ENCODE assay signal across 11 cellular contexts in the genomic region with DNA sequence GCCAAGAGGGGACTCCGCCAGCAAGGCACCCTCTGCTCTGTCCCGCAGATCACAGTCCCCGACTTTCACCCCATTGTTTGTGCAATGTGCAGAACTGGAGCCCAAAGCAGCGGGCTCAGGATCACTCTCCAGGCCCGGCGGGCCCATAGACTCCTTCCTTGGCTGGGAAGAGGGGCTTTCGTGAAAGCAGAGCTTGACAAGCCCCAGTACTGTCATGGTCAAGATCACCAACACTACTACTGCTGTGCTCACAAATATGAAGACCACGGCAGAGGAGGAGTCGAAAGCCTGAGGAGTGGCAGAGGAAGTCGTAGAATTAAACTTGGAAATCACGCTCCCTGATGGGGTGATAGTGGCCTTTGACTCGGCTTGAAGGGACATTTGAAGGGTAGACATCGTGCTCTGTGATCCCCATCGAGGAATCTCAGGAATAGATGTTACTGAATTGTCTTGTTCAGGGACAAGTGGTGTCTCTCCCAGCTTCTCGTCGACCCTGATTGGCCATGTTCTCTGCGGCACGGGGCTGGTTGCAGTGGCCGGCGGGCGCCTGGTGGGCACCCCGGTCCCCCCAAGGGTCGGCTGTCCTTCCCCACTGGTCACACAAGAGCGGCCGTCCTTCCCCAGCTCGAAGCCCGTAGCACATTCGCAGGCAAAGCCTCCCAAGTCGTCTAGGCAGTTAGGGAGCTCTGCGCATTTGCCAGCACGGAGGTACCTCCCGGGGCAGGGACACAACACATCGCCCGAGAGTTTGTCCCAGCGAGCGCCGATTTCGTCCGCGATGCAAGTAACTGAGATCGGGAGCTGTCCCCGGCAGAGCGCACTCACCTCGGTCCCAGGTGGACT. TPM values are rescaled to one million over a fixed set of nuclear protein-coding genes. Genes with fewer than 3 reads are reported as not detected.
DNase-seq lines count a peak whose midpoint lies in the region; ATAC-seq, FAIRE-seq and TF ChIP-seq lines count a peak whose summit lies in the region.
"Had no signal": no experiment of that assay in that cellular context is flagged by ENCODE, and none has a peak within 500 bp of the region (broad histone marks: within the 10 kb centered on the region; RNA-seq: fewer than 3 reads in every experiment).

No MANE protein-coding gene starts in this region.

- H3K4me3 Mint-ChIP-seq in astrocyte (ENCODE audit: unreplicated experiment), result peak overlapping the region; percentile 34

- no peaks in the 10 kb centered on the region for H3K36me3 ChIP-seq in astrocyte (ENCODE audit: insufficient read depth, low read length)
- no peaks in the 10 kb centered on the region for H3K36me3 ChIP-seq in iPS-15b (ENCODE audit: control insufficient read depth, insufficient read depth, low read length)

- H3K9me3 ChIP-seq in astrocyte (ENCODE audit: insufficient read depth, low read depth, low read length) (peaks cover 3% of the 10 kb centered on the region), iPS-15b (ENCODE audit: control insufficient read depth, insufficient read depth, low read length) (no peaks in the 10 kb centered on the region)

- peaks cover 13% of the 10 kb centered on the region for H3K27me3 ChIP-seq in astrocyte (ENCODE audit: insufficient read depth, low read length)
- H3K27me3 ChIP-seq in iPS-15b (ENCODE audit: control insufficient read depth, insufficient read depth, low read length), result peaks cover 79% of the 10 kb centered on the region

- ATAC-seq in HG02642 (IDR thresholded peaks at IDR 0.05; ENCODE audit: poor library complexity, unreplicated experiment), result no peak

- H3K4me1 ChIP-seq in astrocyte (ENCODE audit: insufficient read depth, low read length), result peaks cover 5% of the 10 kb centered on the region
- peaks cover 3% of the 10 kb centered on the region for H3K4me1 ChIP-seq in iPS-15b (ENCODE audit: control insufficient read depth, insufficient read depth, low read length)

- H3K27ac ChIP-seq in astrocyte (ENCODE audit: low read depth, low read length), result no peak overlapping the region

- no peak for TF ChIP-seq CTCF in astrocyte (IDR thresholded peaks at IDR 0.05; ENCODE audit: insufficient read depth, low read depth, low read length)
- TF ChIP-seq CTCF in retinal pigment epithelial cell (conservative IDR thresholded peaks at IDR 0.05; ENCODE audit: low read depth, low read length), result no peak

- H3K27ac Mint-ChIP-seq in astrocyte (ENCODE audit: unreplicated experiment), result no peak overlapping the region

- H3K79me2 ChIP-seq in astrocyte (ENCODE audit: insufficient read depth, low read length), result no peaks in the 10 kb centered on the region

- peak overlapping the region; percentile 53 for H3K4me3 ChIP-seq in astrocyte (ENCODE audit: insufficient read depth, low read depth, low read length)
- H3K4me3 ChIP-seq in iPS-15b (ENCODE audit: low read depth, low read length), result peak overlapping the region; percentile 61
- peak overlapping the region; percentile 45 for H3K4me3 ChIP-seq in retinal pigment epithelial cell (ENCODE audit: low read length)

- H3K27me3 Mint-ChIP-seq in astrocyte (ENCODE audit: low read depth, unreplicated experiment), result peaks cover 32% of the 10 kb centered on the region

- H2AFZ ChIP-seq in astrocyte (ENCODE audit: low read depth, low read length), result peak overlapping the region; percentile 86

- FAIRE-seq in astrocyte (lab: Jason Lieb, UNC), result no peak
- FAIRE-seq: H54 had no signal

- peak overlapping the region; percentile 86 for H3K4me2 ChIP-seq in astrocyte (ENCODE audit: low read length)

- H3K4me1 Mint-ChIP-seq in astrocyte (ENCODE audit: low read depth, unreplicated experiment), result peaks cover 7% of the 10 kb centered on the region

- H3K9ac ChIP-seq in astrocyte (ENCODE audit: low read length) (no peak overlapping the region), iPS-15b (ENCODE audit: low read depth, low read length) (no peak overlapping the region)

- H4K20me1 ChIP-seq in astrocyte (ENCODE audit: insufficient read depth, low read length), result no peaks in the 10 kb centered on the region

- H3K36me3 Mint-ChIP-seq in astrocyte (ENCODE audit: low read depth, unreplicated experiment), result no peaks in the 10 kb centered on the region

- peaks cover 3% of the 10 kb centered on the region for H3K9me3 Mint-ChIP-seq in astrocyte (ENCODE audit: unreplicated experiment)

- DNase-seq in ELF-1 (ENCODE audit: low read depth, low spot score), result peak; percentile 1
- DNase-seq in astrocyte (ENCODE audit: low read depth), result no peak
- DNase-seq in retinal pigment epithelial cell (ENCODE audit: low read depth), result no peak
- no peak for DNase-seq in DMS53 (lab: John Stamatoyannopoulos, UW)
- DNase-seq in NCI-H345 treated with DMSO at 0.1 percent for 48 hours (lab: John Stamatoyannopoulos, UW; ENCODE audit: unreplicated experiment), result no peak
- DNase-seq in activated CD4-positive, alpha-beta T cell treated with anti-CD3 and anti-CD28 coated beads for 4 hours, result no peak
- DNase-seq: GF-D8, Kasumi-1 had no signal

RNA-seq across cellular contexts. Expression of a gene that starts 1.1 kb away (rescaled TPM):
- total RNA-seq in astrocyte, result not detected in 2 replicates

RNA-seq across cellular contexts. Expression of a gene that starts 47.1 kb away (rescaled TPM):
- total RNA-seq in astrocyte, result not detected in 2 replicates
